In genomic region chr1:212902054-212902453, GRCh38 we compare ENCODE assay signal across 37 cellular contexts. TPM values are rescaled to one million over a fixed set of nuclear protein-coding genes. Genes with fewer than 3 reads are reported as not detected.
"Had no signal": no experiment of that assay in that cellular context is flagged by ENCODE, and none has a peak within 500 bp of the region (broad histone marks: within the 10 kb centered on the region; RNA-seq: fewer than 3 reads in every experiment).

No MANE protein-coding gene starts in this region.

- H3K27me3 ChIP-seq: ascending aorta, esophagus squamous epithelium, gastroesophageal sphincter, heart right ventricle, hepatocyte had no signal

- H3K79me2 ChIP-seq: hepatocyte had no signal

- H3K4me1 ChIP-seq: ascending aorta, esophagus squamous epithelium, gastroesophageal sphincter, heart right ventricle had no signal

- DNase-seq: activated CD4-positive, alpha-beta memory T cell treated with anti-CD3 and anti-CD28 coated beads for 36 hours; activated CD4-positive, alpha-beta T cell treated with anti-CD3 and anti-CD28 coated beads for 36 hours; activated CD4-positive, alpha-beta T cell treated with anti-CD3 and anti-CD28 coated beads, Interleukin-2, amount 10 ng/mL, durations not matched to agents 24 days and 14 days; activated CD4-positive, CD25-positive, alpha-beta regulatory T cell; activated CD4-positive, CD25-positive, alpha-beta regulatory T cell treated with anti-CD3 and anti-CD28 coated beads, Interleukin-2, amount 50 U/mL, for 72 hours; activated CD8-positive, alpha-beta memory T cell treated with anti-CD3 and anti-CD28 coated beads, Interleukin-2, amount 10 ng/mL, durations not matched to agents 7 days and 5 days; activated CD8-positive, alpha-beta memory T cell treated with anti-CD3 and anti-CD28 coated beads, Interleukin-2, amount 50 U/mL, for 4 hours; activated CD8-positive, alpha-beta T cell treated with anti-CD3 and anti-CD28 coated beads, Interleukin-2, amount 10 ng/mL, durations not matched to agents 7 days and 5 days; activated effector memory CD4-positive, alpha-beta T cell treated with anti-CD3 and anti-CD28 coated beads, Interleukin-2, amount 50 U/mL, for 16 hours; activated naive CD4-positive, alpha-beta T cell treated with anti-CD3 and anti-CD28 coated beads for 36 hours; activated naive CD8-positive, alpha-beta T cell treated with anti-CD3 and anti-CD28 coated beads, Interleukin-2, amount 10 ng/mL, durations not matched to agents 7 days and 5 days; activated T-cell treated with anti-CD3 and anti-CD28 coated beads, Interleukin-2, amount 50 U/mL, for 1 hour; activated T-cell treated with anti-CD3 and anti-CD28 coated beads, Interleukin-2, amount 50 U/mL, for 48 hours; cortex of kidney; dermis blood vessel endothelial cell; effector CD4-positive, alpha-beta T cell; effector memory CD8-positive, alpha-beta T cell; esophagus squamous epithelium; foreskin melanocyte; heart right ventricle; T-helper 17 cell; T1000; WERI-Rb-1 had no signal

- FAIRE-seq: bronchial epithelial cell, colon, endometrium, endothelial cell of umbilical vein had no signal

- H2AFZ ChIP-seq: hepatocyte had no signal

- H3K4me3 ChIP-seq: ascending aorta, esophagus squamous epithelium, gastroesophageal sphincter, heart right ventricle, hepatocyte had no signal

- H3K27ac ChIP-seq: ascending aorta, epithelial cell of prostate, esophagus squamous epithelium, gastroesophageal sphincter, heart right ventricle, hepatocyte, WERI-Rb-1 had no signal

- ATAC-seq: activated CD4-positive, alpha-beta T cell treated with anti-CD3 and anti-CD28 coated beads for 36 hours; activated CD8-positive, alpha-beta memory T cell treated with anti-CD3 and anti-CD28 coated beads, Interleukin-2, amount 10 ng/mL, durations not matched to agents 7 days and 5 days; activated CD8-positive, alpha-beta T cell treated with anti-CD3 and anti-CD28 coated beads, Interleukin-2, amount 10 ng/mL, durations not matched to agents 7 days and 5 days; activated naive CD4-positive, alpha-beta T cell treated with anti-CD3 and anti-CD28 coated beads, Interleukin-2, amount 50 U/mL, for 72 hours; effector memory CD8-positive, alpha-beta T cell; gastroesophageal sphincter; heart right ventricle; T-helper 17 cell had no signal

- H3K4me2 ChIP-seq: hepatocyte had no signal

RNA-seq across cellular contexts. Expression of gene VASH2, which starts 48.3 kb away (rescaled TPM):
- total RNA-seq: bronchial epithelial cell had no signal

RNA-seq across cellular contexts. Expression of gene SPATA45, which starts 54.6 kb away (rescaled TPM):
- total RNA-seq: activated CD4-positive, alpha-beta T cell treated with anti-CD3 and anti-CD28 coated beads for 36 hours; activated CD4-positive, alpha-beta T cell treated with anti-CD3 and anti-CD28 coated beads, Interleukin-2, amount 10 ng/mL, durations not matched to agents 24 days and 14 days; activated CD8-positive, alpha-beta memory T cell treated with anti-CD3 and anti-CD28 coated beads for 36 hours; activated CD8-positive, alpha-beta memory T cell treated with anti-CD3 and anti-CD28 coated beads, Interleukin-2, amount 10 ng/mL, durations not matched to agents 7 days and 5 days; activated CD8-positive, alpha-beta T cell treated with anti-CD3 and anti-CD28 coated beads, Interleukin-2, amount 10 ng/mL, durations not matched to agents 7 days and 5 days; activated naive CD4-positive, alpha-beta T cell treated with anti-CD3 and anti-CD28 coated beads for 36 hours; activated naive CD4-positive, alpha-beta T cell treated with anti-CD3 and anti-CD28 coated beads, Interleukin-2, amount 50 U/mL, for 72 hours; activated naive CD8-positive, alpha-beta T cell treated with anti-CD3 and anti-CD28 coated beads, Interleukin-2, amount 10 ng/mL, durations not matched to agents 7 days and 5 days; activated T-helper 1 cell treated with anti-CD3 and anti-CD28 coated beads, Interleukin-12 subunit alpha, Interleukin-12 subunit beta, Interleukin-2, Interleukin-4 antibody, amounts not matched to agents 30 ng/mL and 10 ng/mL and 1 ng/mL, durations not matched to agents 14 hours and 24 hours and 36 hours; ascending aorta; bronchial epithelial cell; cardiac septum; dermis blood vessel endothelial cell; endothelial cell of umbilical vein; esophagus squamous epithelium; gastroesophageal sphincter; glomerular endothelial cell; hepatocyte; T-helper 17 cell had no signal
- polyA plus RNA-seq: endothelial cell of umbilical vein, esophagus, heart right ventricle had no signal
